15 cellular contexts compared by ENCODE assay signal in the genomic region with DNA sequence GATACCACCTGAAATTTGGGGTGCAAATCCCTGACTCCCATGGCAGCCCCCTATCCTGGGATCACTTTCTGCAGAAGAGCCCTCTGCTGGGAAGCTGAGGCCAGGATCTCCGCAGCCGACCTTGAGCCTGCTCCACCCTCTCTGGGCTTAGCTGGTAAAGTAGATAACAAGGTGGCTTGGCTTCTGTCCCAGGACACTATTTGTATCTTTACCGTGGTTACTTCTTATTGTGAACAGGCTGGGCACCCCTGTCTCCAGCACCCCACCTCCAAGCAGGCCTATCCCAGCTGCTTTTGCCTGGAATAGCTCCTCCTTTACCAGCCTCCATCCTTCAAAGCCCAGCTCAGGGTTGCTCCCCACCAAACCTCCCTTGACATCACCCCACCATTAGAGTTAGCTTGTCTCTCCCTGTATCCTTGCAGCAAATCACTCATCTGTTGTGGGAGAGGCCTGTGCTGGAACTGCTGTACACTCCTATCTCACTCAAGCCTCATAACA. TPM values are rescaled to one million over a fixed set of nuclear protein-coding genes. Genes with fewer than 3 reads are reported as not detected.
A peak's percentile ranks its signal among the peaks of the same experiment; 100 is the strongest.
DNase-seq lines count a peak whose midpoint lies in the region; ATAC-seq, FAIRE-seq and TF ChIP-seq lines count a peak whose summit lies in the region.
"Had no signal": no experiment of that assay in that cellular context is flagged by ENCODE, and none has a peak within 500 bp of the region (broad histone marks: within the 10 kb centered on the region; RNA-seq: fewer than 3 reads in every experiment).

No MANE protein-coding gene starts in this region.

- no peak overlapping the region for H3K4me2 ChIP-seq in H1 (ENCODE audit: insufficient read depth in 1 of 2, low read depth in 2 of 2, low read length in 2 of 2)
- no peak overlapping the region for H3K4me2 ChIP-seq in keratinocyte (ENCODE audit: control insufficient read depth, extremely low read depth, insufficient read depth, low read depth, low read length)

- no peak overlapping the region for H3K14ac ChIP-seq in H1 (ENCODE audit: insufficient read length)

- H3K23me2 ChIP-seq in H1 (ENCODE audit: low read depth, low read length) = no peaks in the 10 kb centered on the region

- no peak overlapping the region for H2BK20ac ChIP-seq in H1 (ENCODE audit: low read length)

- no peak for FAIRE-seq in H1 (lab: Jason Lieb, UNC)
- no peak for FAIRE-seq in keratinocyte (lab: Jason Lieb, UNC)
- FAIRE-seq: RCC 7860 had no signal

- POLR2A ChIA-PET in H1 (lab: Charles Lee; ENCODE audit: partially characterized antibody) = no interaction called here

- H3K4me3 ChIP-seq in RWPE2 (ENCODE audit: severe bottlenecking) (no peak overlapping the region), H1 (ENCODE audit: extremely low read depth in 1 of 4, insufficient read depth in 2 of 4, low read depth in 3 of 4, low read length in 4 of 4) (no peak overlapping the region), keratinocyte (ENCODE audit: control insufficient read depth in 2 of 3, extremely low read depth in 1 of 3, insufficient read depth in 2 of 3, low read depth in 1 of 3, low read length in 3 of 3) (no peak overlapping the region)

- DNase-seq in RWPE2 (ENCODE audit: low spot score) = peak; percentile 17
- DNase-seq in H1 (ENCODE audit: low read depth in 1 of 2, low spot score in 2 of 2) = no peak
- no peak for DNase-seq in keratinocyte (ENCODE audit: low read depth, low spot score)
- no peak for DNase-seq in stimulated activated CD4-positive, alpha-beta T cell treated with anti-CD3 and anti-CD28 coated beads, Interleukin-4, amount 100 ng/mL, for 4 hours
- DNase-seq in dedifferentiated amniotic fluid mesenchymal stem cell (ENCODE audit: extremely low spot score) = no peak
- DNase-seq in NCI-H1092 (lab: John Stamatoyannopoulos, UW) = no peak
- DNase-seq: activated naive CD8-positive, alpha-beta T cell treated with anti-CD3 and anti-CD28 coated beads for 36 hours; effector memory CD8-positive, alpha-beta T cell; GDM1; NCI-H1048; NCI-H2171; NCI-H774 had no signal

- no peak for TF ChIP-seq EP300 in H1 (IDR thresholded peaks at IDR 0.05; ENCODE audit: borderline replicate concordance in 1 of 2, low read depth in 2 of 2, low read length in 2 of 2)

- CTCF ChIA-PET in H1 (lab: Charles Lee; ENCODE audit: partially characterized antibody) = interaction anchor here (0.6 to 14.5 kb wide), 24 partner anchors 9 to 499 kb away, joined by 3 to 451 read pairs (median 4); partner anchors contain the start of gene FCHSD2

- no peaks in the 10 kb centered on the region for H3K79me1 ChIP-seq in H1 (ENCODE audit: low read depth, low read length)

- H3K4me1 ChIP-seq in RWPE2 (ENCODE audit: insufficient read depth, poor library complexity, severe bottlenecking) (peaks cover 26% of the 10 kb centered on the region), H1 (replicated peaks in 1 of 4; ENCODE audit: control insufficient read depth in 3 of 4, insufficient read depth in 4 of 4, low read length in 3 of 4) (no peaks in the 10 kb centered on the region), keratinocyte (ENCODE audit: control insufficient read depth, extremely low read depth, insufficient read depth, low read length) (peaks cover 31% of the 10 kb centered on the region)

- H3K79me2 ChIP-seq in H1 (ENCODE audit: control insufficient read depth in 1 of 2, insufficient read depth in 2 of 2, low read length in 2 of 2) = no peaks in the 10 kb centered on the region
- no peaks in the 10 kb centered on the region for H3K79me2 ChIP-seq in keratinocyte (ENCODE audit: control insufficient read depth, insufficient read depth, low read length)

- H2BK15ac ChIP-seq in H1 (ENCODE audit: low read length) = no peak overlapping the region

- H3K27me3 ChIP-seq in RWPE2 (ENCODE audit: insufficient read depth, poor library complexity, severe bottlenecking) (no peaks in the 10 kb centered on the region), H1 (replicated peaks in 1 of 4; ENCODE audit: control insufficient read depth in 3 of 4, extremely low read depth in 1 of 4, insufficient read depth in 3 of 4, low read length in 3 of 4) (no peaks in the 10 kb centered on the region), keratinocyte (ENCODE audit: control insufficient read depth, extremely low read depth, insufficient read depth, low read length) (no peaks in the 10 kb centered on the region)

- dilution Hi-C loops in keratinocyte (cut with MboI; ENCODE audit: extremely low pct_ligation_motif_present, low sequenced_read_pairs) = no loop called here

- H3K18ac ChIP-seq in H1 (ENCODE audit: extremely low read depth, low read length) = no peak overlapping the region

- H3K36me3 ChIP-seq in RWPE2 (ENCODE audit: low read depth) (no peaks in the 10 kb centered on the region), H1 (ENCODE audit: control insufficient read depth in 2 of 4, insufficient read depth in 4 of 4, low read length in 3 of 4) (no peaks in the 10 kb centered on the region), keratinocyte (ENCODE audit: control insufficient read depth in 2 of 2, extremely low read depth in 1 of 2, insufficient read depth in 2 of 2, low read length in 2 of 2) (no peaks in the 10 kb centered on the region)

- H2AFZ ChIP-seq in H1 (ENCODE audit: low read length) (peak overlapping the region; percentile 82; the same call in 1 of the 2 replicates), keratinocyte (ENCODE audit: control insufficient read depth, low read length) (peak overlapping the region; percentile 14)

- H4K20me1 ChIP-seq in H1 (replicated peaks in 1 of 2; ENCODE audit: control insufficient read depth in 1 of 2, insufficient read depth in 2 of 2, low read length in 2 of 2) (no peaks in the 10 kb centered on the region), keratinocyte (ENCODE audit: control insufficient read depth, extremely low read depth, insufficient read depth, low read length) (no peaks in the 10 kb centered on the region)

- no peaks in the 10 kb centered on the region for H3K9me1 ChIP-seq in keratinocyte (ENCODE audit: control insufficient read depth, extremely low read depth, insufficient read depth, low read length)

- H2BK12ac ChIP-seq in H1 (ENCODE audit: low read depth, low read length) = no peak overlapping the region

- no peak overlapping the region for H2AK5ac ChIP-seq in H1 (ENCODE audit: low read depth, low read length)

- TF ChIP-seq RAD21 in H1 (IDR thresholded peaks at IDR 0.05 in 1 of 2, conservative IDR thresholded peaks at IDR 0.05 in 1 of 2; ENCODE audit: low read depth in 2 of 2, low read length in 2 of 2) = peak; percentile 4 to 22; a peak in 2 of 4 replicates

- H3K27ac ChIP-seq in RWPE2 (ENCODE audit: poor library complexity, severe bottlenecking) (no peak overlapping the region), H1 (ENCODE audit: low read depth, low read length) (no peak overlapping the region), keratinocyte (ENCODE audit: control insufficient read depth, insufficient read depth, low read length) (no peak overlapping the region)

- no peak overlapping the region for H2BK120ac ChIP-seq in H1 (replicated peaks; ENCODE audit: low read depth, low read length)

- WGBS in H1 (ENCODE audit: extremely low coverage in 1 of 2, insufficient coverage in 1 of 2, insufficient read length in 1 of 2, insufficient replicate concordance in 2 of 2, low coverage in 1 of 2, low lambda C conversion rate in 2 of 2, missing lambda C conversion rate in 1 of 2), 2 experiments = 36% methylated on average over 3 of the region's 3 CpGs; no CpG with 5 or more reads in 1 of the 2 experiments

- no peak for TF ChIP-seq CTCF in RWPE2 (IDR thresholded peaks at IDR 0.05; ENCODE audit: poor library complexity, severe bottlenecking)
- TF ChIP-seq CTCF in H1 (IDR thresholded peaks at IDR 0.05; ENCODE audit: control extremely low read depth in 1 of 3, insufficient read depth in 1 of 3, low read depth in 1 of 3, low read length in 3 of 3) = peak; percentile 26 to 38 (median 37)
- peak; percentile 12 to 46 (median 24) for TF ChIP-seq CTCF in keratinocyte (optimal IDR thresholded peaks at IDR 0.05 in 1 of 3, IDR thresholded peaks at IDR 0.05 in 1 of 3, conservative IDR thresholded peaks at IDR 0.05 in 1 of 3; ENCODE audit: extremely low read depth in 1 of 3, insufficient read depth in 2 of 3, low read length in 3 of 3)

- no peaks in the 10 kb centered on the region for H3K9me3 ChIP-seq in RWPE2 (ENCODE audit: severe bottlenecking)
- no peaks in the 10 kb centered on the region for H3K9me3 ChIP-seq in H1 (ENCODE audit: insufficient read depth in 2 of 2, low read depth in 1 of 2, low read length in 1 of 2)
- no peaks in the 10 kb centered on the region for H3K9me3 ChIP-seq in keratinocyte (ENCODE audit: control insufficient read depth, low read depth, low read length)

- H3K4ac ChIP-seq in H1 (replicated peaks; ENCODE audit: insufficient read length, low read depth, low read length) = no peak overlapping the region

- H4K8ac ChIP-seq in H1 (ENCODE audit: extremely low read depth, insufficient read depth, low read length) = no peak overlapping the region

- no peak for ATAC-seq in RWPE2 (ENCODE audit: low read depth)
- no peak for ATAC-seq in GM21526 (IDR thresholded peaks at IDR 0.05; ENCODE audit: low FRiP score, unreplicated experiment)
- ATAC-seq: effector memory CD8-positive, alpha-beta T cell had no signal

- no peak overlapping the region for H3K23ac ChIP-seq in H1 (ENCODE audit: insufficient read length)

- H4K5ac ChIP-seq in H1 (ENCODE audit: insufficient read length, low read depth, low read length) = no peak overlapping the region

- no peak overlapping the region for H2BK5ac ChIP-seq in H1 (ENCODE audit: low read depth, low read length)

- TF ChIP-seq POLR2A in H1 (IDR thresholded peaks at IDR 0.05; ENCODE audit: control extremely low read depth in 1 of 2, low read depth in 2 of 2, low read length in 2 of 2) = no peak

- H4K91ac ChIP-seq in H1 (replicated peaks; ENCODE audit: insufficient read length, low read length) = no peak overlapping the region

- H3K9ac ChIP-seq in H1 (replicated peaks in 1 of 4; ENCODE audit: extremely low read depth in 1 of 4, low read depth in 3 of 4, low read length in 3 of 4) = no peak overlapping the region
- H3K9ac ChIP-seq in keratinocyte (ENCODE audit: control insufficient read depth, extremely low read depth, insufficient read depth, low read length) = no peak overlapping the region

- no peak overlapping the region for H3K56ac ChIP-seq in H1 (replicated peaks; ENCODE audit: insufficient read length, low read depth, low read length)

RNA-seq across cellular contexts. Expression of gene P2RY2, which starts 35.2 kb away (rescaled TPM):
- total RNA-seq in H1 (2021; fragmentation: NEBNext Ultra II Directional; extraction: Animal tissue kit (Norgen Biotek cat#: 25700)) = 1.0 and 1.2 TPM in 2 replicates
- 1.5 and 2.6 TPM in 2 replicates for polyA plus RNA-seq in H1 (2011; rRNA removed)
- polyA plus RNA-seq in H1 (2011; cell fraction: cytosol; rRNA removed) = 1.4 TPM
- polyA plus RNA-seq in H1 (2011; cell fraction: nucleus; rRNA removed) = 1.6 TPM
- polyA plus RNA-seq in H1 (2012, experiment 1 of 2) = 0.21 to 0.75 TPM (median 0.57 TPM) in 4 replicates
- 0.63 TPM for polyA plus RNA-seq in H1 (2012, experiment 2 of 2)
- 0.93 TPM for polyA plus RNA-seq in H1 (2013, experiment 1 of 2)
- 0.85 TPM for polyA plus RNA-seq in H1 (2013, experiment 2 of 2)
- 1.4 and 1.5 TPM in 2 replicates for polyA minus RNA-seq in H1 (2011; rRNA and poly(A)+ RNA removed)
- 0.66 TPM for polyA minus RNA-seq in H1 (2011; cell fraction: cytosol; rRNA and poly(A)+ RNA removed)
- 2.7 TPM for polyA minus RNA-seq in H1 (2011; cell fraction: nucleus; rRNA and poly(A)+ RNA removed)
- 3.9 to 6.9 TPM (median 5.1 TPM) in 3 replicates for polyA plus RNA-seq in keratinocyte
- 1.7 TPM for polyA plus RNA-seq in keratinocyte (2011; ENCODE audit: low read depth)
- 2.4 and 2.8 TPM in 2 replicates for polyA plus RNA-seq in keratinocyte (2011; cell fraction: cytosol; rRNA removed)
- 3.9 and 4.0 TPM in 2 replicates for polyA plus RNA-seq in keratinocyte (2011; cell fraction: nucleus; rRNA removed)
- polyA plus RNA-seq in keratinocyte (2012; ENCODE audit: low replicate concordance) = 2.1 and 7.0 TPM in 2 replicates
- polyA minus RNA-seq in keratinocyte = 4.4 to 18.0 TPM (median 7.1 TPM) in 3 replicates
- polyA minus RNA-seq in keratinocyte (2011; cell fraction: cytosol; rRNA and poly(A)+ RNA removed) = 2.3 TPM
- polyA minus RNA-seq in keratinocyte (2011; cell fraction: nucleus; rRNA and poly(A)+ RNA removed) = 3.8 and 3.9 TPM in 2 replicates
- total RNA-seq: activated naive CD8-positive, alpha-beta T cell treated with anti-CD3 and anti-CD28 coated beads for 36 hours; osteocyte had no signal

RNA-seq across cellular contexts. Expression of gene FCHSD2, which starts 40.8 kb away (rescaled TPM):
- 7.8 and 9.2 TPM in 2 replicates for total RNA-seq in H1 (2021; fragmentation: NEBNext Ultra II Directional; extraction: Animal tissue kit (Norgen Biotek cat#: 25700))
- polyA plus RNA-seq in H1 (2011; rRNA removed) = 3.0 and 4.1 TPM in 2 replicates
- polyA plus RNA-seq in H1 (2011; cell fraction: cytosol; rRNA removed) = 4.8 TPM
- polyA plus RNA-seq in H1 (2011; cell fraction: nucleus; rRNA removed) = 6.5 TPM
- polyA plus RNA-seq in H1 (2012, experiment 1 of 2) = 4.8 to 6.8 TPM (median 5.9 TPM) in 4 replicates
- 1.1 TPM for polyA plus RNA-seq in H1 (2012, experiment 2 of 2)
- 4.2 TPM for polyA plus RNA-seq in H1 (2013, experiment 1 of 2)
- polyA plus RNA-seq in H1 (2013, experiment 2 of 2) = 4.0 TPM
- polyA minus RNA-seq in H1 (2011; rRNA and poly(A)+ RNA removed) = 4.0 and 6.5 TPM in 2 replicates
- 4.1 TPM for polyA minus RNA-seq in H1 (2011; cell fraction: cytosol; rRNA and poly(A)+ RNA removed)
- 8.1 TPM for polyA minus RNA-seq in H1 (2011; cell fraction: nucleus; rRNA and poly(A)+ RNA removed)
- 11.6 to 16.2 TPM (median 14.2 TPM) in 3 replicates for polyA plus RNA-seq in keratinocyte
- polyA plus RNA-seq in keratinocyte (2011; ENCODE audit: low read depth) = 42.3 TPM
- 12.3 and 17.5 TPM in 2 replicates for polyA plus RNA-seq in keratinocyte (2011; cell fraction: cytosol; rRNA removed)
- 18.2 and 21.1 TPM in 2 replicates for polyA plus RNA-seq in keratinocyte (2011; cell fraction: nucleus; rRNA removed)
- polyA plus RNA-seq in keratinocyte (2012; ENCODE audit: low replicate concordance) = 11.2 and 12.1 TPM in 2 replicates
- 6.9 to 14.1 TPM (median 10.5 TPM) in 3 replicates for polyA minus RNA-seq in keratinocyte
- polyA minus RNA-seq in keratinocyte (2011; cell fraction: cytosol; rRNA and poly(A)+ RNA removed) = 14.8 TPM
- polyA minus RNA-seq in keratinocyte (2011; cell fraction: nucleus; rRNA and poly(A)+ RNA removed) = 9.6 and 16.4 TPM in 2 replicates
